ENCODE assay signal across 28 cellular contexts in genomic region chr10:132698761-132699391, GRCh38.
DNase-seq lines count a peak whose midpoint lies in the region; ATAC-seq, FAIRE-seq and TF ChIP-seq lines count a peak whose summit lies in the region.
"Had no signal": no experiment of that assay in that cellular context is flagged by ENCODE, and none has a peak within 500 bp of the region (broad histone marks: within the 10 kb centered on the region; RNA-seq: fewer than 3 reads in every experiment).

No MANE protein-coding gene starts in this region.

- no peak overlapping the region for H2BK12ac ChIP-seq in H1 (ENCODE audit: low read depth, low read length)

- no peak overlapping the region for H4K5ac ChIP-seq in H1 (ENCODE audit: insufficient read length, low read depth, low read length)

- no peaks in the 10 kb centered on the region; a peak in 1 of 4 replicates for H3K9me3 ChIP-seq in H1 (ENCODE audit: insufficient read depth in 2 of 2, low read depth in 1 of 2, low read length in 1 of 2)
- H3K9me3 ChIP-seq in lower lobe of right lung = peaks cover 5% of the 10 kb centered on the region
- no peaks in the 10 kb centered on the region for H3K9me3 ChIP-seq in upper lobe of right lung
- H3K9me3 ChIP-seq: gastrocnemius medialis, SJSA1 had no signal

- no peak overlapping the region for H2BK15ac ChIP-seq in H1 (ENCODE audit: low read length)

- H3K4me2 ChIP-seq in H1 (ENCODE audit: insufficient read depth in 1 of 2, low read depth in 2 of 2, low read length in 2 of 2) = no peak overlapping the region
- H3K4me2 ChIP-seq: GM23338, hepatocyte had no signal

- peaks cover 12% of the 10 kb centered on the region for H3K9me3 Mint-ChIP-seq in activated CD4-positive, alpha-beta T cell treated with anti-CD3 and anti-CD28 coated beads, Interleukin-2, amount 10 ng/mL, durations not matched to agents 7 days and 5 days

- no peak overlapping the region for H3K14ac ChIP-seq in H1 (ENCODE audit: insufficient read length)

- no peak overlapping the region for H3K27ac ChIP-seq in H1 (ENCODE audit: low read depth, low read length)
- H3K27ac ChIP-seq in lower lobe of right lung = no peak overlapping the region
- H3K27ac ChIP-seq in upper lobe of right lung = no peak overlapping the region
- H3K27ac ChIP-seq: gastrocnemius medialis, hepatocyte, SJSA1 had no signal

- TF ChIP-seq EP300 in H1 (IDR thresholded peaks at IDR 0.05; ENCODE audit: borderline replicate concordance in 1 of 2, low read depth in 2 of 2, low read length in 2 of 2) = no peak

- no peak overlapping the region for H3K23ac ChIP-seq in H1 (ENCODE audit: insufficient read length)

- H2BK20ac ChIP-seq in H1 (ENCODE audit: low read length) = no peak overlapping the region

- TF ChIP-seq CTCF in H1 (IDR thresholded peaks at IDR 0.05; ENCODE audit: control extremely low read depth in 1 of 3, insufficient read depth in 1 of 3, low read depth in 1 of 3, low read length in 3 of 3) (no peak), lower lobe of right lung (IDR thresholded peaks at IDR 0.05) (no peak), upper lobe of right lung (IDR thresholded peaks at IDR 0.05) (no peak)

- no peak overlapping the region for H3K4me3 Mint-ChIP-seq in activated CD4-positive, alpha-beta T cell treated with anti-CD3 and anti-CD28 coated beads, Interleukin-2, amount 10 ng/mL, durations not matched to agents 7 days and 5 days
- H3K4me3 Mint-ChIP-seq: activated naive CD8-positive, alpha-beta T cell treated with anti-CD3 and anti-CD28 coated beads, Interleukin-2, amount 50 U/mL, for 24 hours; activated T-cell treated with anti-CD3 and anti-CD28 coated beads, Interleukin-2, amount 50 U/mL, for 24 hours; CD4-positive, alpha-beta memory T cell; central memory CD8-positive, alpha-beta T cell; GM23338 had no signal

- H3K4me1 ChIP-seq in H1 (replicated peaks in 1 of 4; ENCODE audit: control insufficient read depth in 3 of 4, insufficient read depth in 4 of 4, low read length in 3 of 4) (no peaks in the 10 kb centered on the region), lower lobe of right lung (no peaks in the 10 kb centered on the region), upper lobe of right lung (no peaks in the 10 kb centered on the region)
- H3K4me1 ChIP-seq: gastrocnemius medialis, SJSA1 had no signal

- intact Hi-C loops in Right ventricle myocardium superior (cut with DNase I) (no loop called here), Right ventricle myocardium inferior (cut with DNase I) (no loop called here), lower lobe of right lung (cut with DNase I) (no loop called here), upper lobe of right lung (cut with DNase I) (no loop called here)

- ATAC-seq in Right ventricle myocardium superior (ENCODE audit: poor library complexity) = no peak
- no peak for ATAC-seq in Right ventricle myocardium inferior
- no peak for ATAC-seq in lower lobe of right lung
- ATAC-seq in upper lobe of right lung = no peak
- no peak for ATAC-seq in GM21717 (IDR thresholded peaks at IDR 0.05; ENCODE audit: unreplicated experiment)
- ATAC-seq: activated naive CD8-positive, alpha-beta T cell treated with anti-CD3 and anti-CD28 coated beads, Interleukin-2, amount 50 U/mL, for 24 hours; gastrocnemius medialis; GM23338 had no signal

- no peaks in the 10 kb centered on the region for H3K36me3 ChIP-seq in H1 (ENCODE audit: control insufficient read depth in 2 of 4, insufficient read depth in 4 of 4, low read length in 3 of 4)
- H3K36me3 ChIP-seq in lower lobe of right lung = peaks cover 29% of the 10 kb centered on the region
- no peaks in the 10 kb centered on the region for H3K36me3 ChIP-seq in upper lobe of right lung

- peak overlapping the region; percentile 3 for H2BK5ac ChIP-seq in H1 (ENCODE audit: low read depth, low read length)

- H3K18ac ChIP-seq in H1 (ENCODE audit: extremely low read depth, low read length) = no peak overlapping the region

- H3K4ac ChIP-seq in H1 (replicated peaks; ENCODE audit: insufficient read length, low read depth, low read length) = no peak overlapping the region

- TF ChIP-seq RAD21 in H1 (IDR thresholded peaks at IDR 0.05 in 1 of 2, conservative IDR thresholded peaks at IDR 0.05 in 1 of 2; ENCODE audit: low read depth in 2 of 2, low read length in 2 of 2) = no peak

- no peak overlapping the region for H2AK5ac ChIP-seq in H1 (ENCODE audit: low read depth, low read length)

- H3K36me3 Mint-ChIP-seq in activated CD4-positive, alpha-beta T cell treated with anti-CD3 and anti-CD28 coated beads, Interleukin-2, amount 10 ng/mL, durations not matched to agents 7 days and 5 days (ENCODE audit: low read depth) = peaks cover 8% of the 10 kb centered on the region

- WGBS in H1 (ENCODE audit: extremely low coverage in 1 of 2, insufficient coverage in 1 of 2, insufficient read length in 1 of 2, insufficient replicate concordance in 2 of 2, low coverage in 1 of 2, low lambda C conversion rate in 2 of 2, missing lambda C conversion rate in 1 of 2), 2 experiments = 87% methylated on average over 23 of the region's 28 CpGs; no CpG with 5 or more reads in 1 of the 2 experiments

- H2AFZ ChIP-seq in H1 (ENCODE audit: low read length) = no peak overlapping the region
- H2AFZ ChIP-seq: GM23338, hepatocyte had no signal

- POLR2A ChIA-PET in H1 (lab: Charles Lee; ENCODE audit: partially characterized antibody) = no interaction called here
- POLR2A ChIA-PET in activated CD4-positive, alpha-beta T cell treated with anti-CD3 and anti-CD28 coated beads, Interleukin-2, amount 10 ng/mL, durations not matched to agents 7 days and 5 days (lab: Charles Lee) = no interaction called here

- DNase-seq in Right ventricle myocardium superior (peak; percentile 33), Right ventricle myocardium inferior (ENCODE audit: missing footprints) (no peak), H1 (ENCODE audit: low read depth in 1 of 2, low spot score in 2 of 2) (no peak), lower lobe of right lung (peak; percentile 39), upper lobe of right lung (peak; percentile 51), AG20443 (ENCODE audit: low spot score) (no peak)
- no peak for DNase-seq in activated CD4-positive, alpha-beta T cell treated with anti-CD3 and anti-CD28 coated beads, Interleukin-2, amount 10 ng/mL, durations not matched to agents 7 days and 5 days
- DNase-seq: activated CD4-positive, CD25-positive, alpha-beta regulatory T cell; activated gamma-delta T cell treated with Interleukin-2 at 50 U/mL for 16 hours; activated naive CD8-positive, alpha-beta T cell treated with anti-CD3 and anti-CD28 coated beads, Interleukin-2, amount 50 U/mL, for 24 hours; activated T-cell treated with anti-CD3 and anti-CD28 coated beads, Interleukin-2, amount 50 U/mL, for 24 hours; CD4-positive, alpha-beta memory T cell; DMS 273 treated with DMSO at 0.1 percent for 48 hours; gastrocnemius medialis; mesendoderm; NCI-H1048; NCI-H1694; NCI-H446 treated with DMSO at 0.1 percent for 48 hours; NCI-H82; stimulated activated CD4-positive, alpha-beta T cell treated with anti-CD3 and anti-CD28 coated beads, Interleukin-15, amount 100 ng/mL, for 24 hours; stimulated activated CD4-positive, alpha-beta T cell treated with anti-CD3 and anti-CD28 coated beads, Interleukin-4, amount 100 ng/mL, for 4 hours had no signal

- H3K4me3 ChIP-seq in H1 (ENCODE audit: extremely low read depth in 1 of 4, insufficient read depth in 2 of 4, low read depth in 3 of 4, low read length in 4 of 4) (no peak overlapping the region), lower lobe of right lung (no peak overlapping the region), upper lobe of right lung (no peak overlapping the region)
- H3K4me3 ChIP-seq: gastrocnemius medialis, GM23338, hepatocyte, SJSA1 had no signal

- H3K27me3 ChIP-seq in H1 (replicated peaks in 1 of 4; ENCODE audit: control insufficient read depth in 3 of 4, extremely low read depth in 1 of 4, insufficient read depth in 3 of 4, low read length in 3 of 4) (no peaks in the 10 kb centered on the region), lower lobe of right lung (ENCODE audit: low read depth) (no peaks in the 10 kb centered on the region), upper lobe of right lung (no peaks in the 10 kb centered on the region)
- H3K27me3 ChIP-seq: gastrocnemius medialis, hepatocyte, SJSA1 had no signal

- no peak overlapping the region for H3K9ac ChIP-seq in H1 (replicated peaks in 1 of 4; ENCODE audit: extremely low read depth in 1 of 4, low read depth in 3 of 4, low read length in 3 of 4)

- no peaks in the 10 kb centered on the region; the same call in 1 of the 2 replicates for H3K79me1 ChIP-seq in H1 (ENCODE audit: low read depth, low read length)

- H4K91ac ChIP-seq in H1 (replicated peaks; ENCODE audit: insufficient read length, low read length) = no peak overlapping the region

- no peaks in the 10 kb centered on the region for H4K20me1 ChIP-seq in H1 (replicated peaks in 1 of 2; ENCODE audit: control insufficient read depth in 1 of 2, insufficient read depth in 2 of 2, low read length in 2 of 2)

- H3K4me1 Mint-ChIP-seq in activated CD4-positive, alpha-beta T cell treated with anti-CD3 and anti-CD28 coated beads, Interleukin-2, amount 10 ng/mL, durations not matched to agents 7 days and 5 days = peaks cover 9% of the 10 kb centered on the region
- H3K4me1 Mint-ChIP-seq: activated naive CD8-positive, alpha-beta T cell treated with anti-CD3 and anti-CD28 coated beads, Interleukin-2, amount 50 U/mL, for 24 hours had no signal

- no peak overlapping the region for H3K27ac Mint-ChIP-seq in activated CD4-positive, alpha-beta T cell treated with anti-CD3 and anti-CD28 coated beads, Interleukin-2, amount 10 ng/mL, durations not matched to agents 7 days and 5 days
- H3K27ac Mint-ChIP-seq: activated naive CD8-positive, alpha-beta T cell treated with anti-CD3 and anti-CD28 coated beads, Interleukin-2, amount 50 U/mL, for 24 hours; activated T-cell treated with anti-CD3 and anti-CD28 coated beads, Interleukin-2, amount 50 U/mL, for 24 hours; GM23338 had no signal

- H4K8ac ChIP-seq in H1 (ENCODE audit: extremely low read depth, insufficient read depth, low read length) = no peak overlapping the region

- no peak overlapping the region for H2BK120ac ChIP-seq in H1 (replicated peaks; ENCODE audit: low read depth, low read length)

- H3K56ac ChIP-seq in H1 (replicated peaks; ENCODE audit: insufficient read length, low read depth, low read length) = no peak overlapping the region

- TF ChIP-seq POLR2A in H1 (IDR thresholded peaks at IDR 0.05; ENCODE audit: control extremely low read depth in 1 of 2, low read depth in 2 of 2, low read length in 2 of 2) = no peak

- H3K27me3 Mint-ChIP-seq in activated CD4-positive, alpha-beta T cell treated with anti-CD3 and anti-CD28 coated beads, Interleukin-2, amount 10 ng/mL, durations not matched to agents 7 days and 5 days = no peaks in the 10 kb centered on the region
- H3K27me3 Mint-ChIP-seq: activated naive CD8-positive, alpha-beta T cell treated with anti-CD3 and anti-CD28 coated beads, Interleukin-2, amount 50 U/mL, for 24 hours; activated T-cell treated with anti-CD3 and anti-CD28 coated beads, Interleukin-2, amount 50 U/mL, for 24 hours; CD4-positive, alpha-beta memory T cell; central memory CD8-positive, alpha-beta T cell had no signal

- H3K23me2 ChIP-seq in H1 (ENCODE audit: low read depth, low read length) = no peaks in the 10 kb centered on the region

- FAIRE-seq in H1 (lab: Jason Lieb, UNC) = no peak
- FAIRE-seq: endothelial cell of umbilical vein, RCC 7860 had no signal

- no peaks in the 10 kb centered on the region for H3K79me2 ChIP-seq in H1 (ENCODE audit: control insufficient read depth in 1 of 2, insufficient read depth in 2 of 2, low read length in 2 of 2)
- H3K79me2 ChIP-seq: hepatocyte had no signal

- CTCF ChIA-PET in H1 (lab: Charles Lee; ENCODE audit: partially characterized antibody) = interaction anchor here (1.1 to 1.3 kb wide), 2 partner anchors 12 to 16 kb away, joined by 3 to 5 read pairs; no protein-coding TSS in a partner anchor
- CTCF ChIA-PET in activated CD4-positive, alpha-beta T cell treated with anti-CD3 and anti-CD28 coated beads, Interleukin-2, amount 10 ng/mL, durations not matched to agents 7 days and 5 days (lab: Charles Lee) = interaction anchor here (0.9 kb wide), 1 partner anchor 81 kb away, joined by 3 read pairs; no protein-coding TSS in a partner anchor

Comparison
In these comparisons a context has a peak if more than half of its experiments do, and no peak if none do; other contexts are left out.
1. DNase-seq: peak in Right ventricle myocardium superior (single experiment), lower lobe of right lung (single experiment) and upper lobe of right lung (single experiment); none in Right ventricle myocardium inferior (single experiment), H1 (0 of 2), AG20443 (single experiment) and activated CD4-positive, alpha-beta T cell treated with anti-CD3 and anti-CD28 coated beads, Interleukin-2, amount 10 ng/mL, durations not matched to agents 7 days and 5 days (single experiment).